Comparison of ENCODE assay signal across 1 cellular context in the genomic region with DNA sequence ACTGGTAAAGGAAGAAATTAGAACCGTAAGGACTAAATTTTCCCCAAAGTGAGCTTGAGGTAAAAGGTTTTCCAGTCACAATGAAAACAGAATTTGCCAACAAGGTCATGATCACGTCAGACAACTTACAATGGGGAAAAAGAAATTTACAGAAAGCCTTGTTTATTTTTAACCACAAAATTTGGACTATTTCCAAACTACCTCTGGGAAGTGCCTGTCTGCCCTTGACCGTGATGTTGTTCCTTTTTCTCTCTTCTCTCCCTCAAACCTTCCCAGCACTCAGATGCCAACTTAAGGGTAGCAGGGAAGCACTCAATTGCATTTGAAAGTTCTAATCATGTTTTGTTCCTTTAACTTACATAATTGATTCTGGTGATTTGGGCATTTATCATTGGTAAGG.
TF ChIP-seq lines count a peak whose summit lies in the region.

No MANE protein-coding gene starts in this region.

TF ChIP-seq in endothelial cell of umbilical vein, 7 proteins besides CTCF, POLR2A, EP300 and RAD21 (continued from another document):
- TF ChIP-seq FOS (IDR thresholded peaks at IDR 0.05; ENCODE audit: borderline replicate concordance, insufficient read depth, low read length): no peak
